ENCODE assay signal across 1 cellular context in the genomic region with DNA sequence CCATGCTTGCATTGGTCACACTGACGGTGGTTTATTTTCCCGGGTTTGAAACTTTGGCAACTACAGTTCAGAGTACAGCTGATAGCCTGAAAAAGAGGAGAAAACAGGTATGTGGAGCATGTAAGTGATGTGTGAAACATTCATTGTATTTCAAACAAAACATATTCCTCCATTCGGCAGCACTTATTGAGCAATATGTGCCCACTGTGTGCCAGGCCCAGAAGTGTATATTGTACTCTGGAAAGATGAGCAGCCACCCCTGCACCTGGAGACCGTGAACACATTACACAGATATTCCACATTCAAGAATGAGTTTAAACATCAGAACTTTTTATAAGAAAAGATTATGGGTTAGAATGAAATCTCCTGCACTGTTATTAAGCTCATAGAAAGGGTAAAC.
TF ChIP-seq lines count a peak whose summit lies in the region.

No MANE protein-coding gene starts in this region.

TF ChIP-seq in HepG2, 621 proteins besides CTCF, POLR2A, EP300 and RAD21 (continued from another document):
- TF ChIP-seq, protein P1, sequence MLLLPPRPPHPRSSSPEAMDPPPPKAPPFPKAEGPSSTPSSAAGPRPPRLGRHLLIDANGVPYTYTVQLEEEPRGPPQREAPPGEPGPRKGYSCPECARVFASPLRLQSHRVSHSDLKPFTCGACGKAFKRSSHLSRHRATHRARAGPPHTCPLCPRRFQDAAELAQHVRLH (CRISPR knock-in tag; IDR thresholded peaks at IDR 0.05; ENCODE audit: borderline replicate concordance, low read depth) = no peak
- TF ChIP-seq, protein P2, sequence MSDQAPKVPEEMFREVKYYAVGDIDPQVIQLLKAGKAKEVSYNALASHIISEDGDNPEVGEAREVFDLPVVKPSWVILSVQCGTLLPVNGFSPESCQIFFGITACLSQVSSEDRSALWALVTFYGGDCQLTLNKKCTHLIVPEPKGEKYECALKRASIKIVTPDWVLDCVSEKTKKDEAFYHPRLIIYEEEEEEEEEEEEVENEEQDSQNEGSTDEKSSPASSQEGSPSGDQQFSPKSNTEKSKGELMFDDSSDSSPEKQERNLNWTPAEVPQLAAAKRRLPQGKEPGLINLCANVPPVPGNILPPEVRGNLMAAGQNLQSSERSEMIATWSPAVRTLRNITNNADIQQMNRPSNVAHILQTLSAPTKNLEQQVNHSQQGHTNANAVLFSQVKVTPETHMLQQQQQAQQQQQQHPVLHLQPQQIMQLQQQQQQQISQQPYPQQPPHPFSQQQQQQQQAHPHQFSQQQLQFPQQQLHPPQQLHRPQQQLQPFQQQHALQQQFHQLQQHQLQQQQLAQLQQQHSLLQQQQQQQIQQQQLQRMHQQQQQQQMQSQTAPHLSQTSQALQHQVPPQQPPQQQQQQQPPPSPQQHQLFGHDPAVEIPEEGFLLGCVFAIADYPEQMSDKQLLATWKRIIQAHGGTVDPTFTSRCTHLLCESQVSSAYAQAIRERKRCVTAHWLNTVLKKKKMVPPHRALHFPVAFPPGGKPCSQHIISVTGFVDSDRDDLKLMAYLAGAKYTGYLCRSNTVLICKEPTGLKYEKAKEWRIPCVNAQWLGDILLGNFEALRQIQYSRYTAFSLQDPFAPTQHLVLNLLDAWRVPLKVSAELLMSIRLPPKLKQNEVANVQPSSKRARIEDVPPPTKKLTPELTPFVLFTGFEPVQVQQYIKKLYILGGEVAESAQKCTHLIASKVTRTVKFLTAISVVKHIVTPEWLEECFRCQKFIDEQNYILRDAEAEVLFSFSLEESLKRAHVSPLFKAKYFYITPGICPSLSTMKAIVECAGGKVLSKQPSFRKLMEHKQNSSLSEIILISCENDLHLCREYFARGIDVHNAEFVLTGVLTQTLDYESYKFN (CRISPR knock-in tag; conservative IDR thresholded peaks at IDR 0.05) = no peak
- TF ChIP-seq CEBPB (IDR thresholded peaks at IDR 0.05; ENCODE audit: borderline replicate concordance, low read depth, low read length) (peak; percentile 55; the same call in 1 of the 2 replicates), HOXA9 (CRISPR knock-in tag; IDR thresholded peaks at IDR 0.05; ENCODE audit: borderline replicate concordance) (no peak), ZNF589 (CRISPR knock-in tag; conservative IDR thresholded peaks at IDR 0.05) (no peak)
